ENCODE assay signal across 35 cellular contexts in genomic region chr7:129361771-129362170, GRCh38.
A peak's percentile ranks its signal among the peaks of the same experiment; 100 is the strongest.
DNase-seq lines count a peak whose midpoint lies in the region; ATAC-seq, FAIRE-seq and TF ChIP-seq lines count a peak whose summit lies in the region.
"Had no signal": no experiment of that assay in that cellular context is flagged by ENCODE, and none has a peak within 500 bp of the region (broad histone marks: within the 10 kb centered on the region; RNA-seq: fewer than 3 reads in every experiment).

No MANE protein-coding gene starts in this region.

- no peak overlapping the region for H3K4me2 ChIP-seq in K562 (ENCODE audit: insufficient read depth, low read length)
- H3K4me2 ChIP-seq: A549; BLaER1; BLaER1 treated with 17β-estradiol and CSF1 and Interleukin-3, amounts not matched to agents 10 nM and 100 nM had no signal

- FAIRE-seq in K562 (lab: Jason Lieb, UNC) (no peak), pancreas (lab: Jason Lieb, UNC) (no peak)
- FAIRE-seq: A204.1, A549, D721Med had no signal

- CTCF ChIA-PET in K562 (lab: Yijun Ruan, JAX; ENCODE audit: low intra/inter-chr PET ratio), result interaction anchor here (0.6 kb wide), 1 partner anchor 87 kb away, joined by 4 read pairs; no protein-coding TSS in a partner anchor

- no peaks in the 10 kb centered on the region for H3K79me2 ChIP-seq in K562 (ENCODE audit: control insufficient read depth, insufficient read depth, low read length)

- no peak for ATAC-seq in K562
- ATAC-seq in pancreas, result no peak
- ATAC-seq: A549; CD8-positive, alpha-beta T cell had no signal

- WGBS in K562 (ENCODE audit: insufficient coverage, low coverage, missing lambda C conversion rate), result 18% methylated on average over 1 of the region's 1 CpG
- WGBS in transverse colon (ENCODE audit: low coverage in 1 of 2), 2 donors, result 97 to 100% methylated on average over 1 of the region's 1 CpG
- 95 to 100% methylated on average over 1 of the region's 1 CpG for WGBS in pancreas, 2 donors

- TF ChIP-seq POLR2A in K562 (conservative IDR thresholded peaks at IDR 0.05) (no peak), transverse colon (IDR thresholded peaks at IDR 0.05) (no peak)

- DNase-seq in K562 (ENCODE audit: extremely low read depth in 1 of 4, low spot score in 3 of 4) (no peak), colonic mucosa (no peak), transverse colon (no peak), pancreas (no peak), pons (ENCODE audit: low spot score) (no peak)
- no peak for DNase-seq in activated T-helper 2 cell treated with anti-CD3 and anti-CD28 coated beads, Interferon-gamma antibody, Interleukin-2, Interleukin-4, amounts not matched to agents 10 μg/mL and 5 μg/mL and 100 μg/mL, durations not matched to agents 14 hours and 24 hours and 36 hours (ENCODE audit: low spot score)
- DNase-seq: 8988T; ACHN; AML-193; BE2C; C1 segment of cervical spinal cord; Caco-2; Calu3; CD4-positive, alpha-beta memory T cell; CD4-positive, alpha-beta T cell; CD4-positive, CD25-positive, alpha-beta regulatory T cell; CD8-positive, alpha-beta memory T cell; CD8-positive, alpha-beta T cell; COR-L47; DMS 273 treated with DMSO at 0.1 percent for 48 hours; DMS153; DMS53; DMS79; DMS79 treated with DMSO at 0.1 percent for 48 hours; DND-41; EL had no signal

- no peaks in the 10 kb centered on the region for H3K36me3 Mint-ChIP-seq in activated T-helper 2 cell treated with anti-CD3 and anti-CD28 coated beads, Interferon-gamma antibody, Interleukin-2, Interleukin-4, amounts not matched to agents 10 μg/mL and 5 μg/mL and 100 μg/mL, durations not matched to agents 14 hours and 24 hours and 36 hours (ENCODE audit: low read depth)
- H3K36me3 Mint-ChIP-seq: CD14-positive monocyte; CD4-positive, alpha-beta memory T cell; CD4-positive, CD25-positive, alpha-beta regulatory T cell; CD8-positive, alpha-beta memory T cell; CD8-positive, alpha-beta T cell had no signal

- no peak for TF ChIP-seq CTCF in K562 (IDR thresholded peaks at IDR 0.05 in 2 of 3, conservative IDR thresholded peaks at IDR 0.05 in 1 of 3; ENCODE audit: insufficient read depth in 2 of 3, low read depth in 1 of 3, low read length in 3 of 3)
- no peak for TF ChIP-seq CTCF in colonic mucosa (IDR thresholded peaks at IDR 0.05)
- TF ChIP-seq CTCF in transverse colon (IDR thresholded peaks at IDR 0.05), result no peak
- TF ChIP-seq CTCF in pancreas (IDR thresholded peaks at IDR 0.05), result no peak

- H3K27ac Mint-ChIP-seq in activated T-helper 2 cell treated with anti-CD3 and anti-CD28 coated beads, Interferon-gamma antibody, Interleukin-2, Interleukin-4, amounts not matched to agents 10 μg/mL and 5 μg/mL and 100 μg/mL, durations not matched to agents 14 hours and 24 hours and 36 hours, result no peak overlapping the region
- H3K27ac Mint-ChIP-seq: B cell; CD14-positive monocyte; CD4-positive, alpha-beta memory T cell; CD4-positive, alpha-beta T cell; CD4-positive, CD25-positive, alpha-beta regulatory T cell; CD8-positive, alpha-beta memory T cell; CD8-positive, alpha-beta T cell had no signal

- no peaks in the 10 kb centered on the region for H3K27me3 Mint-ChIP-seq in activated T-helper 2 cell treated with anti-CD3 and anti-CD28 coated beads, Interferon-gamma antibody, Interleukin-2, Interleukin-4, amounts not matched to agents 10 μg/mL and 5 μg/mL and 100 μg/mL, durations not matched to agents 14 hours and 24 hours and 36 hours (ENCODE audit: low read depth)
- H3K27me3 Mint-ChIP-seq: B cell; CD4-positive, alpha-beta memory T cell; CD4-positive, alpha-beta T cell; CD4-positive, CD25-positive, alpha-beta regulatory T cell; CD8-positive, alpha-beta memory T cell had no signal

- peaks cover 8% of the 10 kb centered on the region for H3K4me1 Mint-ChIP-seq in activated T-helper 2 cell treated with anti-CD3 and anti-CD28 coated beads, Interferon-gamma antibody, Interleukin-2, Interleukin-4, amounts not matched to agents 10 μg/mL and 5 μg/mL and 100 μg/mL, durations not matched to agents 14 hours and 24 hours and 36 hours (ENCODE audit: low read depth)
- H3K4me1 Mint-ChIP-seq: B cell; CD14-positive monocyte; CD4-positive, CD25-positive, alpha-beta regulatory T cell had no signal

- H3K4me3 ChIP-seq in K562 (no peak overlapping the region), colonic mucosa (no peak overlapping the region), transverse colon (no peak overlapping the region), pancreas (no peak overlapping the region)
- H3K4me3 ChIP-seq: A549; BLaER1; BLaER1 treated with 17β-estradiol and CSF1 and Interleukin-3, amounts not matched to agents 10 nM and 100 nM had no signal

- H3K9ac ChIP-seq in K562 (ENCODE audit: insufficient read depth in 1 of 2, low read depth in 2 of 2, low read length in 2 of 2) (no peak overlapping the region), colonic mucosa (ENCODE audit: low read depth in 2 of 2, low read length in 2 of 2) (no peak overlapping the region)
- H3K9ac ChIP-seq: BLaER1; BLaER1 treated with 17β-estradiol and CSF1 and Interleukin-3, amounts not matched to agents 10 nM and 100 nM had no signal

- no peaks in the 10 kb centered on the region for H4K20me1 ChIP-seq in K562 (replicated peaks; ENCODE audit: control insufficient read depth, insufficient read depth, low read length)

- H3K27me3 ChIP-seq in K562 (ENCODE audit: control insufficient read depth in 2 of 2, insufficient read depth in 2 of 2, low read length in 2 of 2), result no peaks in the 10 kb centered on the region
- no peaks in the 10 kb centered on the region for H3K27me3 ChIP-seq in colonic mucosa
- no peaks in the 10 kb centered on the region for H3K27me3 ChIP-seq in transverse colon
- H3K27me3 ChIP-seq in pancreas, result no peaks in the 10 kb centered on the region
- H3K27me3 ChIP-seq: BE2C; BLaER1; BLaER1 treated with 17β-estradiol and CSF1 and Interleukin-3, amounts not matched to agents 10 nM and 100 nM had no signal

- H3K27ac ChIP-seq in K562 (ENCODE audit: extremely low read depth, low read depth, low read length) (no peak overlapping the region), colonic mucosa (peak overlapping the region; percentile 59), transverse colon (peak overlapping the region; percentile 56 to 71 (median 66)), pancreas (no peak overlapping the region)
- H3K27ac ChIP-seq: 22Rv1; A549; BLaER1; BLaER1 treated with 17β-estradiol and CSF1 and Interleukin-3, amounts not matched to agents 10 nM and 100 nM; C4-2B had no signal

- in situ Hi-C loops in K562 (cut with MboI) (loop anchor here (25.0 kb wide), 2 partner anchors 276 to 651 kb away; no protein-coding TSS in a partner anchor), transverse colon (cut with MboI; ENCODE audit: low pct_ligation_motif_present in 1 of 4, low pct_unique_long_range_greater_than_20kb in 1 of 4, low sequenced_read_pairs in 3 of 4) (loop anchor here in 2 of 4 donors (25.0 kb wide), 2 partner anchors 101 to 276 kb away; no protein-coding TSS in a partner anchor)

- POLR2A ChIA-PET in K562 (lab: Yijun Ruan, JAX), result no interaction called here

- TF ChIP-seq RAD21 in K562 (CRISPR knock-in tag; conservative IDR thresholded peaks at IDR 0.05 in 1 of 2, IDR thresholded peaks at IDR 0.05 in 1 of 2), result no peak

- TF ChIP-seq EP300 in K562 (IDR thresholded peaks at IDR 0.05; ENCODE audit: low read length) (no peak), transverse colon (IDR thresholded peaks at IDR 0.05; ENCODE audit: low read depth) (no peak)

- BruUV-seq in K562 (replicated peaks; lab: Mats Ljungman, UMichigan), result no TSS peak

- no peak overlapping the region for H3K4me3 Mint-ChIP-seq in activated T-helper 2 cell treated with anti-CD3 and anti-CD28 coated beads, Interferon-gamma antibody, Interleukin-2, Interleukin-4, amounts not matched to agents 10 μg/mL and 5 μg/mL and 100 μg/mL, durations not matched to agents 14 hours and 24 hours and 36 hours (ENCODE audit: low read depth)
- H3K4me3 Mint-ChIP-seq: B cell; CD14-positive monocyte; CD4-positive, alpha-beta memory T cell; CD4-positive, alpha-beta T cell; CD4-positive, CD25-positive, alpha-beta regulatory T cell; CD8-positive, alpha-beta memory T cell; CD8-positive, alpha-beta T cell had no signal

- H3K36me3 ChIP-seq in K562 (ENCODE audit: control insufficient read depth, insufficient read depth, low read length), result no peaks in the 10 kb centered on the region
- no peaks in the 10 kb centered on the region for H3K36me3 ChIP-seq in colonic mucosa
- H3K36me3 ChIP-seq in transverse colon, result no peaks in the 10 kb centered on the region
- no peaks in the 10 kb centered on the region for H3K36me3 ChIP-seq in pancreas
- H3K36me3 ChIP-seq: BE2C; BLaER1; BLaER1 treated with 17β-estradiol and CSF1 and Interleukin-3, amounts not matched to agents 10 nM and 100 nM had no signal

- H3K4me1 ChIP-seq in K562 (replicated peaks in 1 of 2; ENCODE audit: control insufficient read depth in 2 of 2, insufficient read depth in 2 of 2, low read length in 2 of 2) (no peaks in the 10 kb centered on the region), colonic mucosa (no peaks in the 10 kb centered on the region), transverse colon (peaks cover 3 to 57% (median 20%) of the 10 kb centered on the region in 4 donors), pancreas (peaks cover 0 to 9% (median 0%) of the 10 kb centered on the region in 3 donors)
- H3K4me1 ChIP-seq: A549; BE2C; BLaER1; BLaER1 treated with 17β-estradiol and CSF1 and Interleukin-3, amounts not matched to agents 10 nM and 100 nM; Caco-2 had no signal

- H3K9me3 Mint-ChIP-seq in activated T-helper 2 cell treated with anti-CD3 and anti-CD28 coated beads, Interferon-gamma antibody, Interleukin-2, Interleukin-4, amounts not matched to agents 10 μg/mL and 5 μg/mL and 100 μg/mL, durations not matched to agents 14 hours and 24 hours and 36 hours, result no peaks in the 10 kb centered on the region
- H3K9me3 Mint-ChIP-seq: CD4-positive, alpha-beta memory T cell; CD4-positive, alpha-beta T cell; CD4-positive, CD25-positive, alpha-beta regulatory T cell; CD8-positive, alpha-beta memory T cell; CD8-positive, alpha-beta T cell had no signal

- H2AFZ ChIP-seq in K562 (ENCODE audit: low read depth, low read length), result no peak overlapping the region

- H3K9me3 ChIP-seq in K562 (replicated peaks; ENCODE audit: control insufficient read depth, insufficient read depth, low read depth, low read length) (no peaks in the 10 kb centered on the region), colonic mucosa (no peaks in the 10 kb centered on the region), transverse colon (no peaks in the 10 kb centered on the region), pancreas (no peaks in the 10 kb centered on the region)
- H3K9me3 ChIP-seq: A549; BE2C; BLaER1; BLaER1 treated with 17β-estradiol and CSF1 and Interleukin-3, amounts not matched to agents 10 nM and 100 nM; Caco-2 had no signal

- intact Hi-C loops in K562 (cut with micrococcal nuclease) (loop anchor here (10.0 kb wide), 1 partner anchor 653 kb away; no protein-coding TSS in a partner anchor), colonic mucosa (cut with DNase I) (loop anchor here (10.0 kb wide), 1 partner anchor 463 kb away; no protein-coding TSS in a partner anchor), transverse colon (cut with DNase I; ENCODE audit: low total_unique reads) (no loop called here), pancreas (cut with DNase I) (loop anchor here in 1 of 3 donors (10.0 kb wide), 1 partner anchor 103 kb away; no protein-coding TSS in a partner anchor)
- intact Hi-C loops in activated T-helper 2 cell treated with anti-CD3 and anti-CD28 coated beads, Interferon-gamma antibody, Interleukin-2, Interleukin-4, amounts not matched to agents 10 μg/mL and 5 μg/mL and 100 μg/mL, durations not matched to agents 14 hours and 24 hours and 36 hours (cut with micrococcal nuclease), result loop anchor here (10.0 kb wide), 1 partner anchor 253 kb away; the partner anchor contains the start of gene NRF1

- no peaks in the 10 kb centered on the region for H3K9me1 ChIP-seq in K562 (ENCODE audit: control insufficient read depth, insufficient read depth, low read length)

Comparison
In these comparisons a context has a peak if more than half of its experiments do, and no peak if none do; other contexts are left out.
1. H3K27ac ChIP-seq: peak in colonic mucosa (single experiment) and transverse colon (4 of 4); none in K562 (single experiment) and pancreas (0 of 4).